Comparison of ENCODE assay signal across 30 cellular contexts in genomic region chr1:93900723-93901504, GRCh38.
"Had no signal": no experiment of that assay in that cellular context is flagged by ENCODE, and none has a peak within 500 bp of the region (broad histone marks: within the 10 kb centered on the region; RNA-seq: fewer than 3 reads in every experiment).

No MANE protein-coding gene starts in this region.

- H3K27ac ChIP-seq: colonic mucosa, epithelial cell of prostate, esophagus muscularis mucosa, foreskin keratinocyte, gastroesophageal sphincter, heart left ventricle, hepatocyte, ovary, psoas muscle, skin epidermis, spleen, testis, tibial artery had no signal

- H3K4me1 Mint-ChIP-seq: endodermal cell had no signal

- H3K4me1 ChIP-seq: colonic mucosa, foreskin keratinocyte, testis, tibial artery had no signal

- H3K27ac Mint-ChIP-seq: endodermal cell; nephron; stimulated activated memory B cell treated with anti-CD40 and anti-IgM and Interleukin-4, amounts not matched to agents 10 μg/mL and 1 μg/mL and 100 μg/mL, for 72 hours; type B pancreatic cell had no signal

- H3K4me2 ChIP-seq: hepatocyte had no signal

- H3K9me3 ChIP-seq: colonic mucosa, esophagus muscularis mucosa, gastroesophageal sphincter, heart left ventricle, ovary, psoas muscle, spleen, testis, tibial artery had no signal

- ATAC-seq: foreskin keratinocyte; gastroesophageal sphincter; heart left ventricle; left lobe of liver; naive thymus-derived CD4-positive, alpha-beta T cell; psoas muscle; right cardiac atrium; stimulated activated memory B cell treated with anti-CD40 and anti-IgM and Interleukin-4, amounts not matched to agents 10 μg/mL and 1 μg/mL and 100 μg/mL, for 72 hours; stimulated activated naive CD8-positive, alpha-beta T cell treated with anti-CD3 and anti-CD28 coated beads, Interleukin-15, Interleukin-2, amounts not matched to agents 100 U/mL and 50 U/mL, for 24 hours had no signal

- H3K36me3 ChIP-seq: colonic mucosa, ovary had no signal

- H3K9me3 Mint-ChIP-seq: dendritic cell treated with granulocyte-macrophage colony-stimulating factor and Interleukin-4, amounts not matched to agents 40 ng/mL and 50 ng/mL, for 4 days; endodermal cell; naive thymus-derived CD4-positive, alpha-beta T cell; nephron; stimulated activated memory B cell treated with anti-CD40 and anti-IgM and Interleukin-4, amounts not matched to agents 10 μg/mL and 1 μg/mL and 100 μg/mL, for 72 hours; type B pancreatic cell had no signal

- DNase-seq: colonic mucosa; effector CD8-positive, alpha-beta T cell; endodermal cell; foreskin keratinocyte; heart left ventricle; kidney; mesendoderm; midbrain; naive thymus-derived CD4-positive, alpha-beta T cell; nucleus accumbens; ovary; posterior cingulate gyrus; psoas muscle; right cardiac atrium; spleen; stimulated activated CD4-positive, alpha-beta T cell treated with anti-CD3 and anti-CD28 coated beads, Interleukin-4, amount 100 ng/mL, for 4 hours; stimulated activated naive CD8-positive, alpha-beta T cell treated with anti-CD3 and anti-CD28 coated beads, Interleukin-15, Interleukin-2, amounts not matched to agents 100 U/mL and 50 U/mL, for 24 hours; substantia nigra; testis; tibial artery had no signal

- H3K4me3 ChIP-seq: colonic mucosa, esophagus muscularis mucosa, gastroesophageal sphincter, heart left ventricle, hepatocyte, ovary, psoas muscle, skin epidermis, spleen, testis, tibial artery had no signal

- H3K27me3 Mint-ChIP-seq: dendritic cell treated with granulocyte-macrophage colony-stimulating factor and Interleukin-4, amounts not matched to agents 40 ng/mL and 50 ng/mL, for 4 days; naive thymus-derived CD4-positive, alpha-beta T cell; stimulated activated memory B cell treated with anti-CD40 and anti-IgM and Interleukin-4, amounts not matched to agents 10 μg/mL and 1 μg/mL and 100 μg/mL, for 72 hours; type B pancreatic cell had no signal

- H3K27me3 ChIP-seq: colonic mucosa, esophagus muscularis mucosa, foreskin keratinocyte, gastroesophageal sphincter, heart left ventricle, hepatocyte, ovary, spleen, testis, tibial artery had no signal

- H3K4me3 Mint-ChIP-seq: dendritic cell treated with granulocyte-macrophage colony-stimulating factor and Interleukin-4, amounts not matched to agents 40 ng/mL and 50 ng/mL, for 4 days; endodermal cell; naive thymus-derived CD4-positive, alpha-beta T cell; nephron; stimulated activated memory B cell treated with anti-CD40 and anti-IgM and Interleukin-4, amounts not matched to agents 10 μg/mL and 1 μg/mL and 100 μg/mL, for 72 hours; type B pancreatic cell had no signal

- H2AFZ ChIP-seq: hepatocyte had no signal
